In the genomic region with DNA sequence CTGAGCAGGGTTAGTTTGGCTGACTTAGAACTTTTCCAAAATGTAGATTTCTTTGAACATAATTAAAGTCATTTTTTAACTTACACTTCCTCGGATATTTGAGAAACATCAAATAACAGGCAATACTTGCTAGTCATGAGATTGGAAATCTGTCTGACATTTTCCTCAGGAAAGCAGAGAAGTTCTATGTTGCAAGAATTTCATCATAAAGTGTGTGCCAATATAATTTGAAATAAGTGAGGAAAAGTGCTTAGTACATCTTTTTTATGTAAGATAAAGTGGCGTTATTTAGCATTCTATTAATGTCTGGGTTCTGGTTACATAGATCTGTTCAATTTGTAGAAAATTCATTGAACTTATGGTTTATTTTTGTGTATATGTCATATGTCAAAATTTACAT, we compare ENCODE assay signal across 2 cellular contexts.
TF ChIP-seq lines count a peak whose summit lies in the region.

No MANE protein-coding gene starts in this region.

TF ChIP-seq in K562, 482 proteins besides CTCF, POLR2A, EP300 and RAD21:
- TF ChIP-seq C11orf30 (IDR thresholded peaks at IDR 0.05; ENCODE audit: low read depth) (peak; percentile 10; the same call in 1 of the 2 replicates), BCOR (IDR thresholded peaks at IDR 0.05) (no peak), ZNF316 (IDR thresholded peaks at IDR 0.05) (peak; percentile 38; the same call in 1 of the 2 replicates), CEBPB (tag; IDR thresholded peaks at IDR 0.05) (peak; percentile 36; the same call in 1 of the 2 replicates), MCM5 (IDR thresholded peaks at IDR 0.05; ENCODE audit: low read depth) (no peak), ZNF696 (CRISPR knock-in tag; conservative IDR thresholded peaks at IDR 0.05) (no peak), RBFOX2 (IDR thresholded peaks at IDR 0.05; ENCODE audit: low read depth, low read length) (no peak), ZNF695 (CRISPR knock-in tag; IDR thresholded peaks at IDR 0.05) (no peak), PHB2 (IDR thresholded peaks at IDR 0.05; ENCODE audit: low read depth) (no peak), CEBPG (CRISPR knock-in tag; IDR thresholded peaks at IDR 0.05) (no peak), CEBPG (tag; conservative IDR thresholded peaks at IDR 0.05 in 1 of 2, IDR thresholded peaks at IDR 0.05 in 1 of 2) (peak; percentile 69 to 71), ZFP1 (CRISPR knock-in tag; IDR thresholded peaks at IDR 0.05) (no peak), NFXL1 (CRISPR knock-in tag; IDR thresholded peaks at IDR 0.05) (no peak), ETV1 (tag; conservative IDR thresholded peaks at IDR 0.05; ENCODE audit: low read depth) (no peak), IFI16 (CRISPR knock-in tag; IDR thresholded peaks at IDR 0.05) (no peak)
- TF ChIP-seq, protein P1, sequence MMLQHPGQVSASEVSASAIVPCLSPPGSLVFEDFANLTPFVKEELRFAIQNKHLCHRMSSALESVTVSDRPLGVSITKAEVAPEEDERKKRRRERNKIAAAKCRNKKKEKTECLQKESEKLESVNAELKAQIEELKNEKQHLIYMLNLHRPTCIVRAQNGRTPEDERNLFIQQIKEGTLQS (IDR thresholded peaks at IDR 0.05), result 0 out of 2 replicates have a peak, but pooled peaks have one; percentile 11
- TF ChIP-seq, protein P1 (CRISPR knock-in tag; conservative IDR thresholded peaks at IDR 0.05), result no peak
- TF ChIP-seq, protein P2, sequence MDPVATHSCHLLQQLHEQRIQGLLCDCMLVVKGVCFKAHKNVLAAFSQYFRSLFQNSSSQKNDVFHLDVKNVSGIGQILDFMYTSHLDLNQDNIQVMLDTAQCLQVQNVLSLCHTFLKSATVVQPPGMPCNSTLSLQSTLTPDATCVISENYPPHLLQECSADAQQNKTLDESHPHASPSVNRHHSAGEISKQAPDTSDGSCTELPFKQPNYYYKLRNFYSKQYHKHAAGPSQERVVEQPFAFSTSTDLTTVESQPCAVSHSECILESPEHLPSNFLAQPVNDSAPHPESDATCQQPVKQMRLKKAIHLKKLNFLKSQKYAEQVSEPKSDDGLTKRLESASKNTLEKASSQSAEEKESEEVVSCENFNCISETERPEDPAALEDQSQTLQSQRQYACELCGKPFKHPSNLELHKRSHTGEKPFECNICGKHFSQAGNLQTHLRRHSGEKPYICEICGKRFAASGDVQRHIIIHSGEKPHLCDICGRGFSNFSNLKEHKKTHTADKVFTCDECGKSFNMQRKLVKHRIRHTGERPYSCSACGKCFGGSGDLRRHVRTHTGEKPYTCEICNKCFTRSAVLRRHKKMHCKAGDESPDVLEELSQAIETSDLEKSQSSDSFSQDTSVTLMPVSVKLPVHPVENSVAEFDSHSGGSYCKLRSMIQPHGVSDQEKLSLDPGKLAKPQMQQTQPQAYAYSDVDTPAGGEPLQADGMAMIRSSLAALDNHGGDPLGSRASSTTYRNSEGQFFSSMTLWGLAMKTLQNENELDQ (CRISPR knock-in tag; IDR thresholded peaks at IDR 0.05; ENCODE audit: borderline replicate concordance), result no peak
- TF ChIP-seq, protein P3, sequence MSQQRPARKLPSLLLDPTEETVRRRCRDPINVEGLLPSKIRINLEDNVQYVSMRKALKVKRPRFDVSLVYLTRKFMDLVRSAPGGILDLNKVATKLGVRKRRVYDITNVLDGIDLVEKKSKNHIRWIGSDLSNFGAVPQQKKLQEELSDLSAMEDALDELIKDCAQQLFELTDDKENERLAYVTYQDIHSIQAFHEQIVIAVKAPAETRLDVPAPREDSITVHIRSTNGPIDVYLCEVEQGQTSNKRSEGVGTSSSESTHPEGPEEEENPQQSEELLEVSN (IDR thresholded peaks at IDR 0.05; ENCODE audit: borderline replicate concordance in 1 of 2, extremely low read depth in 1 of 2, insufficient read depth in 1 of 2, insufficient read length in 1 of 2, low read depth in 1 of 2, low read length in 1 of 2, poor library complexity in 1 of 2, severe bottlenecking in 1 of 2), result no peak

TF ChIP-seq in HepG2, 621 proteins besides CTCF, POLR2A, EP300 and RAD21:
- TF ChIP-seq NR1H2 (CRISPR knock-in tag; IDR thresholded peaks at IDR 0.05; ENCODE audit: borderline replicate concordance, low read depth) (no peak), CEBPB (IDR thresholded peaks at IDR 0.05; ENCODE audit: borderline replicate concordance, low read depth, low read length) (peak; percentile 46; the same call in 1 of the 2 replicates), TBL1XR1 (IDR thresholded peaks at IDR 0.05; ENCODE audit: borderline replicate concordance, low read length, partially characterized antibody) (no peak), EZH2 (conservative IDR thresholded peaks at IDR 0.05; ENCODE audit: low read depth, low read length) (no peak)
